ENCODE assay signal across 1 cellular context in genomic region chr2:48605482-48606175, GRCh38.
TF ChIP-seq lines count a peak whose summit lies in the region.

No MANE protein-coding gene starts in this region.

TF ChIP-seq in K562, 482 proteins besides CTCF, POLR2A, EP300 and RAD21 (continued from another document and continues in another):
- TF ChIP-seq, protein P1, sequence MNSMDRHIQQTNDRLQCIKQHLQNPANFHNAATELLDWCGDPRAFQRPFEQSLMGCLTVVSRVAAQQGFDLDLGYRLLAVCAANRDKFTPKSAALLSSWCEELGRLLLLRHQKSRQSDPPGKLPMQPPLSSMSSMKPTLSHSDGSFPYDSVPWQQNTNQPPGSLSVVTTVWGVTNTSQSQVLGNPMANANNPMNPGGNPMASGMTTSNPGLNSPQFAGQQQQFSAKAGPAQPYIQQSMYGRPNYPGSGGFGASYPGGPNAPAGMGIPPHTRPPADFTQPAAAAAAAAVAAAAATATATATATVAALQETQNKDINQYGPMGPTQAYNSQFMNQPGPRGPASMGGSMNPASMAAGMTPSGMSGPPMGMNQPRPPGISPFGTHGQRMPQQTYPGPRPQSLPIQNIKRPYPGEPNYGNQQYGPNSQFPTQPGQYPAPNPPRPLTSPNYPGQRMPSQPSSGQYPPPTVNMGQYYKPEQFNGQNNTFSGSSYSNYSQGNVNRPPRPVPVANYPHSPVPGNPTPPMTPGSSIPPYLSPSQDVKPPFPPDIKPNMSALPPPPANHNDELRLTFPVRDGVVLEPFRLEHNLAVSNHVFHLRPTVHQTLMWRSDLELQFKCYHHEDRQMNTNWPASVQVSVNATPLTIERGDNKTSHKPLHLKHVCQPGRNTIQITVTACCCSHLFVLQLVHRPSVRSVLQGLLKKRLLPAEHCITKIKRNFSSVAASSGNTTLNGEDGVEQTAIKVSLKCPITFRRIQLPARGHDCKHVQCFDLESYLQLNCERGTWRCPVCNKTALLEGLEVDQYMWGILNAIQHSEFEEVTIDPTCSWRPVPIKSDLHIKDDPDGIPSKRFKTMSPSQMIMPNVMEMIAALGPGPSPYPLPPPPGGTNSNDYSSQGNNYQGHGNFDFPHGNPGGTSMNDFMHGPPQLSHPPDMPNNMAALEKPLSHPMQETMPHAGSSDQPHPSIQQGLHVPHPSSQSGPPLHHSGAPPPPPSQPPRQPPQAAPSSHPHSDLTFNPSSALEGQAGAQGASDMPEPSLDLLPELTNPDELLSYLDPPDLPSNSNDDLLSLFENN (IDR thresholded peaks at IDR 0.05; ENCODE audit: low read depth in 2 of 2, low read length in 2 of 2) = peak in 1 of 2 experiments; percentile 94; a peak in 2 of 4 replicates
- no peak for TF ChIP-seq ZNF124 (CRISPR knock-in tag; IDR thresholded peaks at IDR 0.05)
- TF ChIP-seq, protein P2, sequence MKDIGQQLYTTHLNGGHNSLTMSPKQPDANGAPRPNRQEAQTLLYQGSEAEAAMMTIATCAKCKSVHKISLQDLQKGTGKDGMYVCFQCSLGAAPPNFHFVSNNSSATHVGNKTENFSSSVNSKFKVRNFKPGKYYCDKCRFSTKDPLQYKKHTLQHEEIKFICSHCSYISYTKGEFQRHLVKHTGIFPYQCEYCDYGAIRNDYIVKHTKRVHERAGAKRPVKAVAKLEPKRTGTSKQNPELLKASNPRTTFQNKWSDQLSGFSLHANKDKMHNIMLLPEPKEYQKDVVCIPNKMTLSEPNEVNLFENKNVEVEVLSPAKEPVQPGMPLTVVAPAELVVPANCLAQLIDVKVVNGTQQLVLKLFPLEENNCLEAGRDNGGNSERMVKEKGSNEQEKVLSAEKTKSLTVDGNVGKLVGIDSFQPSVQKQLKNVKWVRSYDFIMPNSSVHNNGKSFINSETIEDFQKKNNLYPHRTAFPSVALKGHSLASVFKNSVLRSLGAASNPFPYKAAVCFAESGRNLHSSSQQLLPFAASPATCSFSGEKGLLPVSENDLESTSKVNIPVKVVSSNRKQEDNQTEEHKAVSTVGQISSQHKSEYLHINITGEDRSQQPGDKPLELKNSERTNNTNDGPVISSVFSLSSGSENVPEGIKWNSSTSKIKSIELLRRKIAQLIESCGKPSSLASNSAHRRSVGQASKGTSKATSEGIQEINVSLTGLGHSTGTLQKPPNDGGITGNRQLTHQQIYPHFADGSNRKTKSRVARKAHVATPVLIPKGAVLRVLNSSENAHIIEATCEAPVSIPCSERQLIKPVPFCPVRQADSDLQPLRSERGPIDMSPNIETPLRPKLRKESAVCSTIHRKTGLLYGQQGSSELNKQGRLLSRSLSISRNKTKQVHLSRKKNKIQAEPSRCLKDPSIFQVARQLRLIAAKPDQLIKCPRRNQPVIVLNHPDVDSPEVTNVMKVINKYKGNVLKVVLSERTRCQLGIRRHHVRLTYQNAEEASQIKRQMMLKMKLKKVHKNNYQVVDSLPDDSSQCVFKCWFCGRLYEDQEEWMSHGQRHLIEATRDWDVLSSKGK (CRISPR knock-in tag; IDR thresholded peaks at IDR 0.05) = no peak
- TF ChIP-seq SIN3B (IDR thresholded peaks at IDR 0.05; ENCODE audit: low read depth) = no peak
- TF ChIP-seq BRF1 (IDR thresholded peaks at IDR 0.05; ENCODE audit: borderline replicate concordance, extremely low read depth, insufficient read length) = no peak
- no peak for TF ChIP-seq ZFP1 (CRISPR knock-in tag; IDR thresholded peaks at IDR 0.05)
- TF ChIP-seq, protein P3, sequence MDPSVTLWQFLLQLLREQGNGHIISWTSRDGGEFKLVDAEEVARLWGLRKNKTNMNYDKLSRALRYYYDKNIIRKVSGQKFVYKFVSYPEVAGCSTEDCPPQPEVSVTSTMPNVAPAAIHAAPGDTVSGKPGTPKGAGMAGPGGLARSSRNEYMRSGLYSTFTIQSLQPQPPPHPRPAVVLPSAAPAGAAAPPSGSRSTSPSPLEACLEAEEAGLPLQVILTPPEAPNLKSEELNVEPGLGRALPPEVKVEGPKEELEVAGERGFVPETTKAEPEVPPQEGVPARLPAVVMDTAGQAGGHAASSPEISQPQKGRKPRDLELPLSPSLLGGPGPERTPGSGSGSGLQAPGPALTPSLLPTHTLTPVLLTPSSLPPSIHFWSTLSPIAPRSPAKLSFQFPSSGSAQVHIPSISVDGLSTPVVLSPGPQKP (CRISPR knock-in tag; IDR thresholded peaks at IDR 0.05) = no peak
- no peak for TF ChIP-seq E2F3 (CRISPR knock-in tag; IDR thresholded peaks at IDR 0.05)
- TF ChIP-seq KDM1A (IDR thresholded peaks at IDR 0.05) = peak in 1 of 2 experiments; percentile 65; a peak in 2 of 4 replicates
- TF ChIP-seq ZKSCAN3 (CRISPR knock-in tag; IDR thresholded peaks at IDR 0.05) = no peak
- no peak for TF ChIP-seq HMG20A (CRISPR knock-in tag; conservative IDR thresholded peaks at IDR 0.05)
- no peak for TF ChIP-seq ZNF778 (CRISPR knock-in tag; IDR thresholded peaks at IDR 0.05)
- TF ChIP-seq CBX8 (IDR thresholded peaks at IDR 0.05; ENCODE audit: borderline replicate concordance, extremely low read depth, low read depth, low read length, poor library complexity, severe bottlenecking) = no peak
- TF ChIP-seq ZFP36 (IDR thresholded peaks at IDR 0.05; ENCODE audit: low read depth, low read length, partially characterized antibody) = no peak
- TF ChIP-seq ILF3 (IDR thresholded peaks at IDR 0.05; ENCODE audit: borderline replicate concordance) = no peak; the same call in 1 of the 2 replicates
- no peak for TF ChIP-seq SMAD4 (CRISPR knock-in tag; conservative IDR thresholded peaks at IDR 0.05)
- no peak for TF ChIP-seq SETDB1 (IDR thresholded peaks at IDR 0.05; ENCODE audit: low read length)
- TF ChIP-seq PYGO2 (tag; IDR thresholded peaks at IDR 0.05) = no peak
- no peak for TF ChIP-seq NFE2L1 (tag; IDR thresholded peaks at IDR 0.05; ENCODE audit: borderline replicate concordance, low read depth)
- TF ChIP-seq ZNF280A (IDR thresholded peaks at IDR 0.05; ENCODE audit: low read depth, partially characterized antibody) = no peak
- no peak for TF ChIP-seq POLR3A (IDR thresholded peaks at IDR 0.05; ENCODE audit: borderline replicate concordance, extremely low read depth, insufficient read depth, insufficient read length)
- TF ChIP-seq ZNF583 (CRISPR knock-in tag; IDR thresholded peaks at IDR 0.05) = no peak
- TF ChIP-seq SMC3 (conservative IDR thresholded peaks at IDR 0.05; ENCODE audit: insufficient read depth, low read depth, low read length) = no peak
- TF ChIP-seq STAG1 (CRISPR knock-in tag; IDR thresholded peaks at IDR 0.05; ENCODE audit: borderline replicate concordance) = no peak
- no peak for TF ChIP-seq ZNF12 (CRISPR knock-in tag; IDR thresholded peaks at IDR 0.05)
- no peak for TF ChIP-seq CBX1 (IDR thresholded peaks at IDR 0.05; ENCODE audit: low read depth)
- TF ChIP-seq NRF1 (conservative IDR thresholded peaks at IDR 0.05 in 1 of 2, IDR thresholded peaks at IDR 0.05 in 1 of 2) = no peak
- peak; percentile 87 for TF ChIP-seq POLR2AphosphoS5 (IDR thresholded peaks at IDR 0.05; ENCODE audit: control insufficient read depth, insufficient read depth, low read depth, low read length)
- TF ChIP-seq ZNF584 (CRISPR knock-in tag; IDR thresholded peaks at IDR 0.05; ENCODE audit: low read depth) = no peak
- no peak for TF ChIP-seq ZNF354B (CRISPR knock-in tag; IDR thresholded peaks at IDR 0.05)
- peak; percentile 88 for TF ChIP-seq EHMT2 (IDR thresholded peaks at IDR 0.05)
- no peak for TF ChIP-seq ZNF311 (CRISPR knock-in tag; IDR thresholded peaks at IDR 0.05)
- TF ChIP-seq, protein P4, sequence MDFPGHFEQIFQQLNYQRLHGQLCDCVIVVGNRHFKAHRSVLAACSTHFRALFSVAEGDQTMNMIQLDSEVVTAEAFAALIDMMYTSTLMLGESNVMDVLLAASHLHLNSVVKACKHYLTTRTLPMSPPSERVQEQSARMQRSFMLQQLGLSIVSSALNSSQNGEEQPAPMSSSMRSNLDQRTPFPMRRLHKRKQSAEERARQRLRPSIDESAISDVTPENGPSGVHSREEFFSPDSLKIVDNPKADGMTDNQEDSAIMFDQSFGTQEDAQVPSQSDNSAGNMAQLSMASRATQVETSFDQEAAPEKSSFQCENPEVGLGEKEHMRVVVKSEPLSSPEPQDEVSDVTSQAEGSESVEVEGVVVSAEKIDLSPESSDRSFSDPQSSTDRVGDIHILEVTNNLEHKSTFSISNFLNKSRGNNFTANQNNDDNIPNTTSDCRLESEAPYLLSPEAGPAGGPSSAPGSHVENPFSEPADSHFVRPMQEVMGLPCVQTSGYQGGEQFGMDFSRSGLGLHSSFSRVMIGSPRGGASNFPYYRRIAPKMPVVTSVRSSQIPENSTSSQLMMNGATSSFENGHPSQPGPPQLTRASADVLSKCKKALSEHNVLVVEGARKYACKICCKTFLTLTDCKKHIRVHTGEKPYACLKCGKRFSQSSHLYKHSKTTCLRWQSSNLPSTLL (IDR thresholded peaks at IDR 0.05) = no peak
- TF ChIP-seq ZEB2 (IDR thresholded peaks at IDR 0.05) = 0 out of 2 replicates have a peak, but pooled peaks have one; percentile 29
- TF ChIP-seq KLF16 (IDR thresholded peaks at IDR 0.05) = peak; percentile 95
- TF ChIP-seq SMARCE1 (IDR thresholded peaks at IDR 0.05) = peak; percentile 96
- no peak for TF ChIP-seq HDAC6 (IDR thresholded peaks at IDR 0.05; ENCODE audit: low read depth, low read length)
- TF ChIP-seq HES1 (IDR thresholded peaks at IDR 0.05; ENCODE audit: low read depth) = peak; percentile 32; the same call in 1 of the 2 replicates
- TF ChIP-seq, protein P5, sequence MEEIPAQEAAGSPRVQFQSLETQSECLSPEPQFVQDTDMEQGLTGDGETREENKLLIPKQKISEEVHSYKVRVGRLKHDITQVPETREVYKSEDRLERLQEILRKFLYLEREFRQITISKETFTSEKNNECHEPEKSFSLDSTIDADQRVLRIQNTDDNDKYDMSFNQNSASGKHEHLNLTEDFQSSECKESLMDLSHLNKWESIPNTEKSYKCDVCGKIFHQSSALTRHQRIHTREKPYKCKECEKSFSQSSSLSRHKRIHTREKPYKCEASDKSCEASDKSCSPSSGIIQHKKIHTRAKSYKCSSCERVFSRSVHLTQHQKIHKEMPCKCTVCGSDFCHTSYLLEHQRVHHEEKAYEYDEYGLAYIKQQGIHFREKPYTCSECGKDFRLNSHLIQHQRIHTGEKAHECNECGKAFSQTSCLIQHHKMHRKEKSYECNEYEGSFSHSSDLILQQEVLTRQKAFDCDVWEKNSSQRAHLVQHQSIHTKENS (CRISPR knock-in tag; IDR thresholded peaks at IDR 0.05) = no peak
- no peak for TF ChIP-seq ZZZ3 (IDR thresholded peaks at IDR 0.05)
- no peak for TF ChIP-seq RBM17 (IDR thresholded peaks at IDR 0.05; ENCODE audit: borderline replicate concordance, low read depth, low read length)
- no peak for TF ChIP-seq NONO (IDR thresholded peaks at IDR 0.05; ENCODE audit: low read depth in 2 of 2, low read length in 1 of 2)
- TF ChIP-seq ZNF140 (CRISPR knock-in tag; IDR thresholded peaks at IDR 0.05) = no peak
- peak in 1 of 2 experiments; percentile 63 for TF ChIP-seq NCOA2 (IDR thresholded peaks at IDR 0.05; ENCODE audit: partially characterized antibody in 2 of 2)
- TF ChIP-seq ETS2 (tag; IDR thresholded peaks at IDR 0.05; ENCODE audit: borderline replicate concordance, poor library complexity, severe bottlenecking) = no peak
- no peak for TF ChIP-seq ZFX (CRISPR knock-in tag; IDR thresholded peaks at IDR 0.05)
- no peak for TF ChIP-seq ZFPM2 (CRISPR knock-in tag; IDR thresholded peaks at IDR 0.05)
- no peak for TF ChIP-seq HEY1 (CRISPR knock-in tag; IDR thresholded peaks at IDR 0.05; ENCODE audit: borderline replicate concordance)
- TF ChIP-seq ZNF764 (CRISPR knock-in tag; IDR thresholded peaks at IDR 0.05; ENCODE audit: low read depth) = no peak
- peak in 1 of 2 experiments; percentile 71; a peak in 1 of 4 replicates for TF ChIP-seq ZNF639 (CRISPR knock-in tag; conservative IDR thresholded peaks at IDR 0.05 in 1 of 2, IDR thresholded peaks at IDR 0.05 in 1 of 2)
- no peak for TF ChIP-seq SREBF1 (IDR thresholded peaks at IDR 0.05; ENCODE audit: borderline replicate concordance, low read depth, low read length)
- no peak for TF ChIP-seq RBM39 (optimal IDR thresholded peaks at IDR 0.05; ENCODE audit: low read depth, low read length)
- TF ChIP-seq, protein P6, sequence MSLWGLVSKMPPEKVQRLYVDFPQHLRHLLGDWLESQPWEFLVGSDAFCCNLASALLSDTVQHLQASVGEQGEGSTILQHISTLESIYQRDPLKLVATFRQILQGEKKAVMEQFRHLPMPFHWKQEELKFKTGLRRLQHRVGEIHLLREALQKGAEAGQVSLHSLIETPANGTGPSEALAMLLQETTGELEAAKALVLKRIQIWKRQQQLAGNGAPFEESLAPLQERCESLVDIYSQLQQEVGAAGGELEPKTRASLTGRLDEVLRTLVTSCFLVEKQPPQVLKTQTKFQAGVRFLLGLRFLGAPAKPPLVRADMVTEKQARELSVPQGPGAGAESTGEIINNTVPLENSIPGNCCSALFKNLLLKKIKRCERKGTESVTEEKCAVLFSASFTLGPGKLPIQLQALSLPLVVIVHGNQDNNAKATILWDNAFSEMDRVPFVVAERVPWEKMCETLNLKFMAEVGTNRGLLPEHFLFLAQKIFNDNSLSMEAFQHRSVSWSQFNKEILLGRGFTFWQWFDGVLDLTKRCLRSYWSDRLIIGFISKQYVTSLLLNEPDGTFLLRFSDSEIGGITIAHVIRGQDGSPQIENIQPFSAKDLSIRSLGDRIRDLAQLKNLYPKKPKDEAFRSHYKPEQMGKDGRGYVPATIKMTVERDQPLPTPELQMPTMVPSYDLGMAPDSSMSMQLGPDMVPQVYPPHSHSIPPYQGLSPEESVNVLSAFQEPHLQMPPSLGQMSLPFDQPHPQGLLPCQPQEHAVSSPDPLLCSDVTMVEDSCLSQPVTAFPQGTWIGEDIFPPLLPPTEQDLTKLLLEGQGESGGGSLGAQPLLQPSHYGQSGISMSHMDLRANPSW (CRISPR knock-in tag; IDR thresholded peaks at IDR 0.05) = no peak
- TF ChIP-seq NCOA4 (IDR thresholded peaks at IDR 0.05; ENCODE audit: partially characterized antibody) = no peak
